ENCODE assay signal across 9 cellular contexts in genomic region chrX:150361070-150361776, GRCh38.
A peak's percentile ranks its signal among the peaks of the same experiment; 100 is the strongest.
DNase-seq lines count a peak whose midpoint lies in the region; ATAC-seq lines count a peak whose summit lies in the region.
"Had no signal": no experiment of that assay in that cellular context is flagged by ENCODE, and none has a peak within 500 bp of the region (broad histone marks: within the 10 kb centered on the region; RNA-seq: fewer than 3 reads in every experiment).

No MANE protein-coding gene starts in this region.

- no peaks in the 10 kb centered on the region for H3K9me3 ChIP-seq in iPS-15b (ENCODE audit: control insufficient read depth, insufficient read depth, low read length)

- peaks cover 58% of the 10 kb centered on the region for H3K27me3 ChIP-seq in iPS-15b (ENCODE audit: control insufficient read depth, insufficient read depth, low read length)

- peak; percentile 0 to 36 for DNase-seq in NCI-H526 (lab: John Stamatoyannopoulos, UW)
- no peak for DNase-seq in NCI-H526 treated with DMSO at 0.1 percent for 48 hours (lab: John Stamatoyannopoulos, UW)
- DNase-seq in activated naive CD4-positive, alpha-beta T cell treated with Interleukin-2 at 50 U/mL for 16 hours, result peak; percentile 47
- DNase-seq in stimulated activated CD4-positive, alpha-beta T cell treated with anti-CD3 and anti-CD28 coated beads, Interleukin-4, amount 100 ng/mL, for 24 hours, result peak; percentile 18
- DNase-seq in GM19240 (ENCODE audit: insufficient read length, low spot score), result no peak

- no peak overlapping the region for H3K9ac ChIP-seq in iPS-15b (ENCODE audit: low read depth, low read length)
- H3K9ac ChIP-seq: BLaER1 had no signal

- no peaks in the 10 kb centered on the region for H3K4me1 ChIP-seq in iPS-15b (ENCODE audit: control insufficient read depth, insufficient read depth, low read length)

- H3K36me3 ChIP-seq in iPS-15b (ENCODE audit: control insufficient read depth, insufficient read depth, low read length), result no peaks in the 10 kb centered on the region
- H3K36me3 ChIP-seq: BLaER1 had no signal

- H3K4me3 ChIP-seq in iPS-15b (ENCODE audit: low read depth, low read length), result peak overlapping the region; percentile 50
- H3K4me3 ChIP-seq: BLaER1 had no signal

- ATAC-seq in HG02885 (IDR thresholded peaks at IDR 0.05; ENCODE audit: poor library complexity, unreplicated experiment) (no peak), HG02588 (IDR thresholded peaks at IDR 0.05; ENCODE audit: unreplicated experiment) (no peak)

Comparison
In these comparisons a context has a peak if more than half of its experiments do, and no peak if none do; other contexts are left out.
1. DNase-seq: peak in NCI-H526 (2 of 2), activated naive CD4-positive, alpha-beta T cell treated with Interleukin-2 at 50 U/mL for 16 hours (single experiment) and stimulated activated CD4-positive, alpha-beta T cell treated with anti-CD3 and anti-CD28 coated beads, Interleukin-4, amount 100 ng/mL, for 24 hours (single experiment); none in NCI-H526 treated with DMSO at 0.1 percent for 48 hours (single experiment) and GM19240 (single experiment).